Comparison of ENCODE assay signal across 1 cellular context in the genomic region with DNA sequence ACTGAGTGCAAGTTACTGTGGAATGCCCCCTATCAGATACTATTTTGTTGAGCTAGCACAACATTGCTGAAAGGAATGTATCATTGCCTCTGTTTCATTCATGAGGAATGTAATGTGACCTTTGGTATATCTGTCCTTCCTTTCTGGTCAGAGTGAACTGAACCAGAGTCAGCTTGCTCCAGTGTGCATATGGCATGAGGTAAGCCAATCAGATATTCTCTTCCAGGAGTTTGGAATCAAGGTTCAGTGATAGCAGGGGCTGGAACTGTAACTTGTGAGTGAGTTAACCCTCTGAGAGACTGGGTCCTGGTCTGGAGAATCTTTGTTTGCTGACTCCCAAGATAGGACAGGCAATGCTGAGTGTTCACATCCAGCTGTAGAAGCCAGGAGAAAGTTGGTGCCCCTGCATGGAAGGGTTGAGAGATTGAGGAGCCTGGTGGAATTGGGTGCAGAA.
TF ChIP-seq lines count a peak whose summit lies in the region.

No MANE protein-coding gene starts in this region.

TF ChIP-seq in HepG2, 621 proteins besides CTCF, POLR2A, EP300 and RAD21 (continued from another document and continues in another):
- TF ChIP-seq CERS6 (CRISPR knock-in tag; IDR thresholded peaks at IDR 0.05) = no peak
- TF ChIP-seq IRX3 (CRISPR knock-in tag; IDR thresholded peaks at IDR 0.05; ENCODE audit: borderline replicate concordance, low read depth) = no peak
- TF ChIP-seq ZNF75D (CRISPR knock-in tag; IDR thresholded peaks at IDR 0.05; ENCODE audit: borderline replicate concordance) = no peak
- TF ChIP-seq ZSCAN21 (CRISPR knock-in tag; IDR thresholded peaks at IDR 0.05; ENCODE audit: borderline replicate concordance) = peak; percentile 67; the same call in 1 of the 2 replicates
- no peak for TF ChIP-seq REPIN1 (CRISPR knock-in tag; IDR thresholded peaks at IDR 0.05; ENCODE audit: borderline replicate concordance, low read depth)
- no peak for TF ChIP-seq REL (CRISPR knock-in tag; conservative IDR thresholded peaks at IDR 0.05)
- no peak for TF ChIP-seq ZNF777 (CRISPR knock-in tag; IDR thresholded peaks at IDR 0.05)
- TF ChIP-seq ZNF280B (CRISPR knock-in tag; IDR thresholded peaks at IDR 0.05; ENCODE audit: borderline replicate concordance) = no peak
- no peak for TF ChIP-seq ZNF432 (CRISPR knock-in tag; IDR thresholded peaks at IDR 0.05; ENCODE audit: borderline replicate concordance)
- peak; percentile 67 for TF ChIP-seq NFYC (CRISPR knock-in tag; IDR thresholded peaks at IDR 0.05)
- TF ChIP-seq ZNF446 (CRISPR knock-in tag; IDR thresholded peaks at IDR 0.05) = no peak
- no peak for TF ChIP-seq ATF7-NPFF (CRISPR knock-in tag; IDR thresholded peaks at IDR 0.05; ENCODE audit: low read depth)
- no peak for TF ChIP-seq MBD4 (IDR thresholded peaks at IDR 0.05; ENCODE audit: borderline replicate concordance, low read length)
- 0 out of 2 replicates have a peak, but pooled peaks have one; percentile 39 for TF ChIP-seq WIZ (CRISPR knock-in tag; IDR thresholded peaks at IDR 0.05)
- TF ChIP-seq ETS1 (CRISPR knock-in tag; IDR thresholded peaks at IDR 0.05) = no peak
- no peak for TF ChIP-seq SOX6 (IDR thresholded peaks at IDR 0.05)
- TF ChIP-seq SOX6 (CRISPR knock-in tag; IDR thresholded peaks at IDR 0.05) = peak; percentile 76
- TF ChIP-seq ATF7 (IDR thresholded peaks at IDR 0.05) = peak; percentile 55
- no peak; the same call in 1 of the 2 replicates for TF ChIP-seq ATF7 (CRISPR knock-in tag; IDR thresholded peaks at IDR 0.05)
- TF ChIP-seq ZBTB39 (CRISPR knock-in tag; IDR thresholded peaks at IDR 0.05) = no peak
- TF ChIP-seq ZNF10 (CRISPR knock-in tag; IDR thresholded peaks at IDR 0.05; ENCODE audit: borderline replicate concordance, low read depth) = no peak
- TF ChIP-seq, protein P1, sequence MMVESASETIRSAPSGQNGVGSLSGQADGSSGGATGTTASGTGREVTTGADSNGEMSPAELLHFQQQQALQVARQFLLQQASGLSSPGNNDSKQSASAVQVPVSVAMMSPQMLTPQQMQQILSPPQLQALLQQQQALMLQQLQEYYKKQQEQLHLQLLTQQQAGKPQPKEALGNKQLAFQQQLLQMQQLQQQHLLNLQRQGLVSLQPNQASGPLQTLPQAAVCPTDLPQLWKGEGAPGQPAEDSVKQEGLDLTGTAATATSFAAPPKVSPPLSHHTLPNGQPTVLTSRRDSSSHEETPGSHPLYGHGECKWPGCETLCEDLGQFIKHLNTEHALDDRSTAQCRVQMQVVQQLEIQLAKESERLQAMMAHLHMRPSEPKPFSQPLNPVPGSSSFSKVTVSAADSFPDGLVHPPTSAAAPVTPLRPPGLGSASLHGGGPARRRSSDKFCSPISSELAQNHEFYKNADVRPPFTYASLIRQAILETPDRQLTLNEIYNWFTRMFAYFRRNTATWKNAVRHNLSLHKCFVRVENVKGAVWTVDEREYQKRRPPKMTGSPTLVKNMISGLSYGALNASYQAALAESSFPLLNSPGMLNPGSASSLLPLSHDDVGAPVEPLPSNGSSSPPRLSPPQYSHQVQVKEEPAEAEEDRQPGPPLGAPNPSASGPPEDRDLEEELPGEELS (CRISPR knock-in tag; IDR thresholded peaks at IDR 0.05) = peak; percentile 67
- TF ChIP-seq, protein P2, sequence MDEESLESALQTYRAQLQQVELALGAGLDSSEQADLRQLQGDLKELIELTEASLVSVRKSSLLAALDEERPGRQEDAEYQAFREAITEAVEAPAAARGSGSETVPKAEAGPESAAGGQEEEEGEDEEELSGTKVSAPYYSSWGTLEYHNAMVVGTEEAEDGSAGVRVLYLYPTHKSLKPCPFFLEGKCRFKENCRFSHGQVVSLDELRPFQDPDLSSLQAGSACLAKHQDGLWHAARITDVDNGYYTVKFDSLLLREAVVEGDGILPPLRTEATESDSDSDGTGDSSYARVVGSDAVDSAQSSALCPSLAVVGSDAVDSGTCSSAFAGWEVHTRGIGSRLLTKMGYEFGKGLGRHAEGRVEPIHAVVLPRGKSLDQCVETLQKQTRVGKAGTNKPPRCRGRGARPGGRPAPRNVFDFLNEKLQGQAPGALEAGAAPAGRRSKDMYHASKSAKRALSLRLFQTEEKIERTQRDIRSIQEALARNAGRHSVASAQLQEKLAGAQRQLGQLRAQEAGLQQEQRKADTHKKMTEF (CRISPR knock-in tag; IDR thresholded peaks at IDR 0.05) = peak; percentile 39; the same call in 1 of the 2 replicates
- TF ChIP-seq ZNF382 (CRISPR knock-in tag; IDR thresholded peaks at IDR 0.05; ENCODE audit: borderline replicate concordance) = no peak
- no peak for TF ChIP-seq ZNF441 (CRISPR knock-in tag; IDR thresholded peaks at IDR 0.05; ENCODE audit: borderline replicate concordance)
- no peak for TF ChIP-seq RFXAP (CRISPR knock-in tag; IDR thresholded peaks at IDR 0.05; ENCODE audit: borderline replicate concordance)
- TF ChIP-seq ELK4 (CRISPR knock-in tag; IDR thresholded peaks at IDR 0.05; ENCODE audit: borderline replicate concordance) = no peak
- peak; percentile 93 for TF ChIP-seq MAFF (IDR thresholded peaks at IDR 0.05; ENCODE audit: low read depth, low read length)
- no peak for TF ChIP-seq ZNF468 (CRISPR knock-in tag; IDR thresholded peaks at IDR 0.05)
- TF ChIP-seq ZNF557 (CRISPR knock-in tag; IDR thresholded peaks at IDR 0.05) = no peak
- TF ChIP-seq, protein P3, sequence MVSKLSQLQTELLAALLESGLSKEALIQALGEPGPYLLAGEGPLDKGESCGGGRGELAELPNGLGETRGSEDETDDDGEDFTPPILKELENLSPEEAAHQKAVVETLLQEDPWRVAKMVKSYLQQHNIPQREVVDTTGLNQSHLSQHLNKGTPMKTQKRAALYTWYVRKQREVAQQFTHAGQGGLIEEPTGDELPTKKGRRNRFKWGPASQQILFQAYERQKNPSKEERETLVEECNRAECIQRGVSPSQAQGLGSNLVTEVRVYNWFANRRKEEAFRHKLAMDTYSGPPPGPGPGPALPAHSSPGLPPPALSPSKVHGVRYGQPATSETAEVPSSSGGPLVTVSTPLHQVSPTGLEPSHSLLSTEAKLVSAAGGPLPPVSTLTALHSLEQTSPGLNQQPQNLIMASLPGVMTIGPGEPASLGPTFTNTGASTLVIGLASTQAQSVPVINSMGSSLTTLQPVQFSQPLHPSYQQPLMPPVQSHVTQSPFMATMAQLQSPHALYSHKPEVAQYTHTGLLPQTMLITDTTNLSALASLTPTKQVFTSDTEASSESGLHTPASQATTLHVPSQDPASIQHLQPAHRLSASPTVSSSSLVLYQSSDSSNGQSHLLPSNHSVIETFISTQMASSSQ (IDR thresholded peaks at IDR 0.05; ENCODE audit: low read depth) = no peak
- TF ChIP-seq, protein P3 (CRISPR knock-in tag; IDR thresholded peaks at IDR 0.05; ENCODE audit: borderline replicate concordance) = no peak
- TF ChIP-seq XRCC5 (optimal IDR thresholded peaks at IDR 0.05; ENCODE audit: low read length) = peak; percentile 29
- no peak for TF ChIP-seq MLLT10 (CRISPR knock-in tag; IDR thresholded peaks at IDR 0.05)
- no peak for TF ChIP-seq MED8 (CRISPR knock-in tag; IDR thresholded peaks at IDR 0.05; ENCODE audit: insufficient replicate concordance)
- TF ChIP-seq ISL2 (CRISPR knock-in tag; IDR thresholded peaks at IDR 0.05) = peak; percentile 66; the same call in 1 of the 2 replicates
- TF ChIP-seq ZNF572 (CRISPR knock-in tag; IDR thresholded peaks at IDR 0.05) = no peak
- peak; percentile 81 for TF ChIP-seq KDM6A (CRISPR knock-in tag; IDR thresholded peaks at IDR 0.05; ENCODE audit: low read depth)
- no peak for TF ChIP-seq IKZF4 (CRISPR knock-in tag; IDR thresholded peaks at IDR 0.05; ENCODE audit: borderline replicate concordance, low read depth, not compliant biosample characterization)
- TF ChIP-seq FOSL1 (CRISPR knock-in tag; IDR thresholded peaks at IDR 0.05; ENCODE audit: borderline replicate concordance) = peak; percentile 61; the same call in 1 of the 2 replicates
- no peak for TF ChIP-seq LCORL (IDR thresholded peaks at IDR 0.05)
- TF ChIP-seq LCORL (CRISPR knock-in tag; IDR thresholded peaks at IDR 0.05) = peak; percentile 78
- TF ChIP-seq GZF1 (CRISPR knock-in tag; IDR thresholded peaks at IDR 0.05) = no peak
- no peak for TF ChIP-seq ZNF546 (CRISPR knock-in tag; conservative IDR thresholded peaks at IDR 0.05)
- no peak for TF ChIP-seq TRIM24 (CRISPR knock-in tag; IDR thresholded peaks at IDR 0.05)
- TF ChIP-seq ISX (CRISPR knock-in tag; conservative IDR thresholded peaks at IDR 0.05) = no peak
